In genomic region chr20:11844691-11845090, GRCh38 we compare ENCODE assay signal across 21 cellular contexts.
"Had no signal": no experiment of that assay in that cellular context is flagged by ENCODE, and none has a peak within 500 bp of the region (broad histone marks: within the 10 kb centered on the region; RNA-seq: fewer than 3 reads in every experiment).

No MANE protein-coding gene starts in this region.

- H3K4me1 ChIP-seq: prostate gland, spleen, upper lobe of right lung had no signal

- ATAC-seq: activated CD4-positive, alpha-beta T cell treated with anti-CD3 and anti-CD28 coated beads for 36 hours; activated T-cell treated with anti-CD3 and anti-CD28 coated beads, Interleukin-2, amount 50 U/mL, for 4 hours; gastroesophageal sphincter; T-helper 17 cell; upper lobe of right lung had no signal

- H3K4me3 ChIP-seq: gastroesophageal sphincter, ovary, prostate gland, spleen, thoracic aorta, upper lobe of right lung had no signal

- H3K27ac ChIP-seq: gastroesophageal sphincter, neutrophil, ovary, prostate gland, spleen, thoracic aorta, upper lobe of right lung had no signal

- H3K27me3 ChIP-seq: gastroesophageal sphincter, neutrophil, ovary, spleen, upper lobe of right lung had no signal

- H3K36me3 ChIP-seq: gastroesophageal sphincter, neutrophil, ovary, prostate gland, spleen, thoracic aorta, upper lobe of right lung had no signal

- DNase-seq: activated B cell treated with CpG ODN at 0.5 μM for 24 hours; activated CD4-positive, alpha-beta T cell treated with anti-CD3 and anti-CD28 coated beads for 36 hours; activated CD4-positive, alpha-beta T cell treated with anti-CD3 and anti-CD28 coated beads, Interleukin-2, amount 50 U/mL, for 48 hours; activated CD8-positive, alpha-beta memory T cell treated with anti-CD3 and anti-CD28 coated beads, Interleukin-2, amount 50 U/mL, for 48 hours; activated naive CD4-positive, alpha-beta T cell; activated T-cell treated with anti-CD3 and anti-CD28 coated beads, Interleukin-2, amount 50 U/mL, for 4 hours; amniotic stem cell; dermis blood vessel endothelial cell; effector CD8-positive, alpha-beta T cell; head of caudate nucleus; left cardiac atrium; ovary; spleen; stimulated activated CD4-positive, alpha-beta T cell treated with anti-CD3 and anti-CD28 coated beads, Interleukin-4, amount 100 ng/mL, for 1 hour; stimulated activated naive CD4-positive, alpha-beta T cell treated with Interleukin-2 at 50 U/mL for 16 hours; T-helper 17 cell; upper lobe of right lung had no signal

- H3K9me3 ChIP-seq: gastroesophageal sphincter, neutrophil, ovary, prostate gland, thoracic aorta, upper lobe of right lung had no signal
